ENCODE assay signal across 12 cellular contexts in the genomic region with DNA sequence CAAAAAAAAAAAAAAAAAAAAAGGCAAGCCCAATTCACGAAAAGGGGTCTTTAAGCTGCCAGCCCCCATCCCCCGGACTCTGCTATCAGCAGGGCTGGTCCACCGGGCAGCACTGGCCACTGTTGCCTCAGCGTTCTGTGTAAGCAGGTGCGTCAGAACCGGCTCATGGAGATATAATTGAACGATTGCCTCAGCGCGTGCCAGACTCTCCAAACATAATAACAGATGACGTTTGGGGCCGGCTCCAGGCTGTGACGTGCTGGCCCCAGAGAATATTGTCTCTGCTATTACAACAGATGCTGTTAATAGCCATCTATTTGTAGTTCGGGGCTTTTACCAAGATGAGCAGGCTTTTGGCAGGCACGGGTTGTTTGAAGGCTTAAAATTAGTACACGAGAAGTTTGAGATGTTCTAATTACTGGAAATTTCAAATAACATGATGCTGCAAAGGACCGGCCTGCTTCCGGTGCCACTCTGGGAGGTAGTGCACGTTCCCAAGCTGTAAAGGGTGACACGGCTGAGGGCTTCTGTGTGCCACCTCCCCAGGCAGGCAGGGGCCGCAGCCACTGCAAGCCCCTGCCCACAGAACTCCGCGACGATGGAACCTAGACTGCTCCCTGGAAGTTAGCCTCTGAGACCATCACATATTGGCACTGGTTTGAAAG. TPM values are rescaled to one million over a fixed set of nuclear protein-coding genes. Genes with fewer than 3 reads are reported as not detected.
A peak's percentile ranks its signal among the peaks of the same experiment; 100 is the strongest.
DNase-seq lines count a peak whose midpoint lies in the region; ATAC-seq, FAIRE-seq and TF ChIP-seq lines count a peak whose summit lies in the region.
"Not testable (repeated sequence)": the region's sequence is repeated elsewhere in the genome, so short reads cannot be mapped to it uniquely, and the experiment has no call there.
"Had no signal": no experiment of that assay in that cellular context is flagged by ENCODE, and none has a peak within 500 bp of the region (broad histone marks: within the 10 kb centered on the region; RNA-seq: fewer than 3 reads in every experiment).

No MANE protein-coding gene starts in this region.

- not testable (repeated sequence) for H3K4ac ChIP-seq in mesenchymal stem cell (ENCODE audit: low read depth in 1 of 2, low read length in 2 of 2)

- intact Hi-C loops in body of pancreas (cut with DNase I), result not testable (repeated sequence)

- not testable (repeated sequence) for TF ChIP-seq CTCF in AG10803 (conservative IDR thresholded peaks at IDR 0.05; ENCODE audit: low read length); body of pancreas (IDR thresholded peaks at IDR 0.05); foreskin fibroblast (IDR thresholded peaks at IDR 0.05; ENCODE audit: low read depth, low read length)

- H3K27me3 ChIP-seq in body of pancreas; small intestine (ENCODE audit: control insufficient read depth in 2 of 2, insufficient read depth in 2 of 2, low read length in 2 of 2): not testable (repeated sequence)
- H3K27me3 ChIP-seq in mesenchymal stem cell (ENCODE audit: control insufficient read depth in 1 of 2, insufficient read depth in 1 of 2, low read length in 2 of 2), result peaks cover 23 to 24% of the 10 kb centered on the region in 2 experiments

- H3K14ac ChIP-seq in mesenchymal stem cell (ENCODE audit: low read length in 2 of 2), result not testable (repeated sequence)

- H4K91ac ChIP-seq in mesenchymal stem cell (ENCODE audit: low read length), result not testable (repeated sequence)

- DNase-seq in AG10803 (ENCODE audit: low read depth), result peak; percentile 86
- not testable (repeated sequence) for DNase-seq in GM12892 (ENCODE audit: insufficient read length); mesenchymal stem cell
- peak; percentile 64 to 66 for DNase-seq in NCI-H1930 (lab: John Stamatoyannopoulos, UW)
- peak; percentile 93 for DNase-seq in NCI-H748 (lab: John Stamatoyannopoulos, UW; ENCODE audit: unreplicated experiment)
- peak; percentile 75 to 93 (median 82) for DNase-seq in body of pancreas
- peak; percentile 82 to 94 for DNase-seq in foreskin fibroblast
- DNase-seq in small intestine, result peak; percentile 27

- not testable (repeated sequence) for H2BK5ac ChIP-seq in mesenchymal stem cell (ENCODE audit: low read depth, low read length, poor library complexity, severe bottlenecking)

- H3K27ac ChIP-seq in body of pancreas (peak overlapping the region in 2 of 4 donors; percentile 48 to 53), small intestine (ENCODE audit: low read depth in 1 of 2, low read length in 1 of 2) (peak overlapping the region in 1 of 2 donors; percentile 39)
- H3K27ac ChIP-seq in mesenchymal stem cell (ENCODE audit: low read length, poor library complexity, severe bottlenecking), result not testable (repeated sequence)

- H3K36me3 ChIP-seq in body of pancreas (replicated peaks in 1 of 2; ENCODE audit: insufficient read depth in 1 of 2, low read depth in 2 of 2); mesenchymal stem cell (ENCODE audit: control insufficient read depth in 1 of 2, insufficient read depth in 2 of 2, low read depth in 1 of 2, low read length in 2 of 2); small intestine (ENCODE audit: control insufficient read depth in 2 of 2, insufficient read depth in 2 of 2, low read length in 2 of 2): not testable (repeated sequence)

- H3K79me1 ChIP-seq in mesenchymal stem cell (replicated peaks; ENCODE audit: low read length, poor library complexity, severe bottlenecking), result not testable (repeated sequence)

- not testable (repeated sequence) for H4K8ac ChIP-seq in mesenchymal stem cell (ENCODE audit: low read length)

- FAIRE-seq in GM12892 (lab: Jason Lieb, UNC), result peak; percentile 87
- FAIRE-seq in small intestine (lab: Jason Lieb, UNC), result not testable (repeated sequence)

- not testable (repeated sequence) for H3K4me2 ChIP-seq in mesenchymal stem cell (ENCODE audit: low read length, poor library complexity, severe bottlenecking)

- not testable (repeated sequence) for H2AFZ ChIP-seq in mesenchymal stem cell (ENCODE audit: low read depth, low read length)

- not testable (repeated sequence) for TF ChIP-seq POLR2A in GM12892 (IDR thresholded peaks at IDR 0.05; ENCODE audit: low read depth, low read length); body of pancreas (IDR thresholded peaks at IDR 0.05)

- not testable (repeated sequence) for H3K4me3 ChIP-seq in AG10803 (ENCODE audit: low read length); body of pancreas; foreskin fibroblast (ENCODE audit: low read depth in 1 of 2, low read length in 2 of 2); mesenchymal stem cell (ENCODE audit: insufficient read depth in 1 of 2, low read depth in 1 of 2, low read length in 2 of 2); small intestine (ENCODE audit: low read depth in 1 of 2, low read length in 2 of 2)

- not testable (repeated sequence) for H2AK5ac ChIP-seq in mesenchymal stem cell (ENCODE audit: low read length, severe bottlenecking)

- not testable (repeated sequence) for H2BK15ac ChIP-seq in mesenchymal stem cell (ENCODE audit: low read depth, poor library complexity, severe bottlenecking)

- 35 to 46% methylated on average over 18 to 23 of the region's 23 CpGs for WGBS in body of pancreas, 2 donors
- 91% methylated on average over 22 of the region's 23 CpGs for WGBS in mesenchymal stem cell
- 33 to 50% (median 44%) methylated on average over 23 of the region's 23 CpGs for WGBS in small intestine, 3 donors

- H3K23ac ChIP-seq in mesenchymal stem cell (ENCODE audit: low read length in 2 of 2), result not testable (repeated sequence)

- H3K18ac ChIP-seq in mesenchymal stem cell (ENCODE audit: low read depth in 1 of 2, low read length in 2 of 2), result not testable (repeated sequence)

- not testable (repeated sequence) for H2BK120ac ChIP-seq in mesenchymal stem cell (ENCODE audit: low read depth, low read length)

- not testable (repeated sequence) for H3K9me3 ChIP-seq in body of pancreas; mesenchymal stem cell (ENCODE audit: control insufficient read depth, low read length); small intestine (ENCODE audit: control insufficient read depth, low read depth)

- H2BK12ac ChIP-seq in mesenchymal stem cell (ENCODE audit: low read length in 2 of 2), result not testable (repeated sequence)

- H3K9ac ChIP-seq in mesenchymal stem cell (ENCODE audit: low read length), result peak overlapping the region; percentile 73

- peak; percentile 91 for ATAC-seq in body of pancreas

- peaks cover 18% of the 10 kb centered on the region for H3K4me1 ChIP-seq in body of pancreas
- H3K4me1 ChIP-seq in mesenchymal stem cell (ENCODE audit: control insufficient read depth, insufficient read depth, low read depth, low read length); small intestine (ENCODE audit: control insufficient read depth in 2 of 2, insufficient read depth in 1 of 2, low read depth in 1 of 2, low read length in 1 of 2): not testable (repeated sequence)

RNA-seq across cellular contexts. Expression of a gene that starts 25.1 kb away (rescaled TPM):
- not detected for polyA plus RNA-seq in GM12892 (2012; ENCODE audit: missing spikeins)
- total RNA-seq in body of pancreas, result not detected
- not detected for polyA plus RNA-seq in mesenchymal stem cell (2013, experiment 1 of 2)
- not detected for polyA plus RNA-seq in mesenchymal stem cell (2013, experiment 2 of 2)
- not detected for polyA plus RNA-seq in small intestine
- total RNA-seq: Daoy; natural killer cell; T-helper 1 cell treated with Interleukin-12 subunit alpha and Interleukin-12 subunit beta and Interleukin-4 antibody, amounts not matched to agents 30 ng/mL and 1 ng/mL, for 36 hours; temporal lobe had no signal

RNA-seq across cellular contexts. Expression of a gene that starts 40.0 kb away (rescaled TPM):
- 14.5 TPM for polyA plus RNA-seq in GM12892 (2012; ENCODE audit: missing spikeins)
- total RNA-seq in body of pancreas, result 10 to 100 TPM; 19.1 to 20.2 TPM
- 10.8 TPM for polyA plus RNA-seq in mesenchymal stem cell (2013, experiment 1 of 2)
- polyA plus RNA-seq in mesenchymal stem cell (2013, experiment 2 of 2), result 11.0 TPM
- 10 to 100 TPM; 10.5 to 11.8 (median 11.3) TPM for polyA plus RNA-seq in small intestine

RNA-seq across cellular contexts. Expression of a gene that starts 41.9 kb away (rescaled TPM):
- 17.1 TPM for polyA plus RNA-seq in GM12892 (2012; ENCODE audit: missing spikeins)
- 1 to 10 TPM; 1.6 to 3.4 TPM for total RNA-seq in body of pancreas
- 56.3 TPM for polyA plus RNA-seq in mesenchymal stem cell (2013, experiment 1 of 2)
- 54.9 TPM for polyA plus RNA-seq in mesenchymal stem cell (2013, experiment 2 of 2)
- polyA plus RNA-seq in small intestine, result 10 to 100 TPM in 1 of 3 donors, 1 to 10 TPM in 2; 3.6 to 82.2 (median 4.1) TPM
